In the genomic region with DNA sequence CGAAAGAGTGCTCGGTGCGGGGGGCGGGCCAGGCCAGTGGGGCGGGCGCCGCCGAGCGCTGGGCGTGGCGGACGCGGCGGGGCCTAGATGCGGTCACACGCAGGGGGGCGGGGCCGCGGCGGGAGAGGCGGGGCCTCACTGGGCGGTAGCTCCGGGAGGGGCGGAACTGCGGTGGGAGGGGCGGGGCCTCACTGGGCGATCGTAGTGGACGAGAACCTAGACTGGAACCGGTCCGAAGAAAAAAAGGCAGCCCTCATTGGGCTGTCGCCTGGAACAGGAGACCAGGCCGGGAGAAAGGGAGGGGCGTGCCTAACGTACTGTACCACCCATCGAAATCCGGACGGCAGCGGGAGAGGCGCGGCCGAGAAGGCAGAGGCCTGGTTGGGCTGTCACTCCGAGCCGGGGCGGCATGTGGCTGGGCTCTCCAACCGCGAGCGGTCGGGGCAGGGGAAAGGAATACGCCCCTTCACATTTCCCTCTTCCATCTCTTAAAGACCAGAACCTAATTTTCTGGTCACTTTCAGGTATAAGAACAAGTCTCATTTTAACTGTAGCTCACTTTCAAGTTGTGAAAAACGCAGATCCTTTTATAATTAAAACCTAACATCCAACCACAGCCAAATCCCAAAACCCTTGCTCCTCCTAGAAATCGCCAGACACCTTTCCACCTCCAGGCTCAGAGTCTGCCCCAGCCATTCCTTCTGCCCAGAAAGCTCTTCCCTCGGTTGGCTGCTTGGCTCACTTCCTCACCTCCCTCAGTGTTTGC, we compare ENCODE assay signal across 8 cellular contexts. TPM values are rescaled to one million over a fixed set of nuclear protein-coding genes. Genes with fewer than 3 reads are reported as not detected.
DNase-seq lines count a peak whose midpoint lies in the region; ATAC-seq and TF ChIP-seq lines count a peak whose summit lies in the region.

A gene with protein sequence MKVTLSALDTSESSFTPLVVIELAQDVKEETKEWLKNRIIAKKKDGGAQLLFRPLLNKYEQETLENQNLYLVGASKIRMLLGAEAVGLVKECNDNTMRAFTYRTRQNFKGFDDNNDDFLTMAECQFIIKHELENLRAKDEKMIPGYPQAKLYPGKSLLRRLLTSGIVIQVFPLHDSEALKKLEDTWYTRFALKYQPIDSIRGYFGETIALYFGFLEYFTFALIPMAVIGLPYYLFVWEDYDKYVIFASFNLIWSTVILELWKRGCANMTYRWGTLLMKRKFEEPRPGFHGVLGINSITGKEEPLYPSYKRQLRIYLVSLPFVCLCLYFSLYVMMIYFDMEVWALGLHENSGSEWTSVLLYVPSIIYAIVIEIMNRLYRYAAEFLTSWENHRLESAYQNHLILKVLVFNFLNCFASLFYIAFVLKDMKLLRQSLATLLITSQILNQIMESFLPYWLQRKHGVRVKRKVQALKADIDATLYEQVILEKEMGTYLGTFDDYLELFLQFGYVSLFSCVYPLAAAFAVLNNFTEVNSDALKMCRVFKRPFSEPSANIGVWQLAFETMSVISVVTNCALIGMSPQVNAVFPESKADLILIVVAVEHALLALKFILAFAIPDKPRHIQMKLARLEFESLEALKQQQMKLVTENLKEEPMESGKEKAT (minus strand): TSS at position 38 of the 766 bp plus-strand sequence. CDS start 16,159 bp downstream, outside the sequence.

- no peaks in the 10 kb centered on the region for H3K9me3 Mint-ChIP-seq in CD8-positive, alpha-beta memory T cell

- DNase-seq in CD8-positive, alpha-beta memory T cell = peak; percentile 91 to 95 (median 94)
- DNase-seq in HS-27A (ENCODE audit: low read depth) (peak; percentile 97), NK-92 (lab: John Stamatoyannopoulos, UW; ENCODE audit: unreplicated experiment) (peak; percentile 67), lower lobe of right lung (peak; percentile 99)
- peak; percentile 99 for DNase-seq in activated CD8-positive, alpha-beta memory T cell treated with anti-CD3 and anti-CD28 coated beads for 24 hours
- DNase-seq in effector CD8-positive, alpha-beta T cell (lab: John Stamatoyannopoulos, UW) = peak; percentile 90
- DNase-seq in stimulated activated CD4-positive, alpha-beta T cell treated with anti-CD3 and anti-CD28 coated beads, TNF-alpha, amount 100 ng/mL, for 1 hour (ENCODE audit: low read depth in 3 of 3, low spot score in 1 of 3) = peak; percentile 88 to 98 (median 89)

- H3K4me1 Mint-ChIP-seq in CD8-positive, alpha-beta memory T cell = peaks cover 13 to 36% (median 23%) of the 10 kb centered on the region in 3 donors

- CTCF ChIA-PET in CD8-positive, alpha-beta memory T cell (lab: Charles Lee) = interaction anchor here (1.2 to 1.6 kb wide), 2 partner anchors 17 to 460 kb away, joined by 4 read pairs; no protein-coding TSS in a partner anchor

- H3K4me3 Mint-ChIP-seq in CD8-positive, alpha-beta memory T cell = peak within 1 kb of the TSS; percentile 83 to 96 (median 90)

- no peaks in the 10 kb centered on the region for H3K27me3 ChIP-seq in CD8-positive, alpha-beta memory T cell (ENCODE audit: insufficient read depth, low read length, poor library complexity, severe bottlenecking)
- no peaks in the 10 kb centered on the region for H3K27me3 ChIP-seq in lower lobe of right lung (ENCODE audit: low read depth)

- peak within 1 kb of the TSS; percentile 71 for H3K4me3 ChIP-seq in CD8-positive, alpha-beta memory T cell (ENCODE audit: low read length)
- peak within 1 kb of the TSS; percentile 89 for H3K4me3 ChIP-seq in lower lobe of right lung

- TF ChIP-seq CTCF in lower lobe of right lung (IDR thresholded peaks at IDR 0.05) = no peak

- peak within 1 kb of the TSS; percentile 68 for H3K27ac ChIP-seq in CD8-positive, alpha-beta memory T cell (ENCODE audit: low read depth, low read length)
- peak within 1 kb of the TSS; percentile 78 for H3K27ac ChIP-seq in lower lobe of right lung

- no peaks in the 10 kb centered on the region for H3K9me3 ChIP-seq in CD8-positive, alpha-beta memory T cell (ENCODE audit: low read length)
- no peaks in the 10 kb centered on the region for H3K9me3 ChIP-seq in lower lobe of right lung

- peaks cover 11% of the 10 kb centered on the region for H3K4me1 ChIP-seq in CD8-positive, alpha-beta memory T cell (ENCODE audit: insufficient read depth, low read length)
- H3K4me1 ChIP-seq in lower lobe of right lung = peaks cover 15% of the 10 kb centered on the region

- POLR2A ChIA-PET in CD8-positive, alpha-beta memory T cell (lab: Charles Lee) = interaction anchor here (0.6 kb wide), 3 partner anchors 40 to 534 kb away, joined by 3 read pairs; no protein-coding TSS in a partner anchor

- peak; percentile 96 for ATAC-seq in GM19468 (IDR thresholded peaks at IDR 0.05; ENCODE audit: extremely low read depth, unreplicated experiment)
- ATAC-seq in lower lobe of right lung = peak; percentile 98 to 99

- no peaks in the 10 kb centered on the region for H3K36me3 ChIP-seq in CD8-positive, alpha-beta memory T cell (ENCODE audit: insufficient read depth, low read length)
- no peaks in the 10 kb centered on the region for H3K36me3 ChIP-seq in lower lobe of right lung

- H3K27ac Mint-ChIP-seq in CD8-positive, alpha-beta memory T cell = peak within 1 kb of the TSS; percentile 77 to 91 (median 86)

- no peaks in the 10 kb centered on the region for H3K27me3 Mint-ChIP-seq in CD8-positive, alpha-beta memory T cell

- intact Hi-C loops in lower lobe of right lung (cut with DNase I) = no loop called here

- H3K36me3 Mint-ChIP-seq in CD8-positive, alpha-beta memory T cell = peaks cover 0 to 4% (median 0%) of the 10 kb centered on the region in 3 donors

RNA-seq across cellular contexts. Expression of the gene that starts here (rescaled TPM):
- total RNA-seq in CD8-positive, alpha-beta memory T cell = 10 to 100 TPM in 1 of 2 experiments, 1 to 10 TPM in 1; 9.1 to 12.3 TPM
- polyA plus RNA-seq in CD8-positive, alpha-beta memory T cell = 8.1 TPM
- 32.3 TPM for total RNA-seq in lower lobe of right lung

Comparison
In these comparisons a context has a peak if more than half of its experiments do, and no peak if none do; other contexts are left out.
1. Peak in every context shown above with its lines: DNase-seq, ATAC-seq, H3K4me3 ChIP-seq and H3K27ac ChIP-seq.